In the genomic region with DNA sequence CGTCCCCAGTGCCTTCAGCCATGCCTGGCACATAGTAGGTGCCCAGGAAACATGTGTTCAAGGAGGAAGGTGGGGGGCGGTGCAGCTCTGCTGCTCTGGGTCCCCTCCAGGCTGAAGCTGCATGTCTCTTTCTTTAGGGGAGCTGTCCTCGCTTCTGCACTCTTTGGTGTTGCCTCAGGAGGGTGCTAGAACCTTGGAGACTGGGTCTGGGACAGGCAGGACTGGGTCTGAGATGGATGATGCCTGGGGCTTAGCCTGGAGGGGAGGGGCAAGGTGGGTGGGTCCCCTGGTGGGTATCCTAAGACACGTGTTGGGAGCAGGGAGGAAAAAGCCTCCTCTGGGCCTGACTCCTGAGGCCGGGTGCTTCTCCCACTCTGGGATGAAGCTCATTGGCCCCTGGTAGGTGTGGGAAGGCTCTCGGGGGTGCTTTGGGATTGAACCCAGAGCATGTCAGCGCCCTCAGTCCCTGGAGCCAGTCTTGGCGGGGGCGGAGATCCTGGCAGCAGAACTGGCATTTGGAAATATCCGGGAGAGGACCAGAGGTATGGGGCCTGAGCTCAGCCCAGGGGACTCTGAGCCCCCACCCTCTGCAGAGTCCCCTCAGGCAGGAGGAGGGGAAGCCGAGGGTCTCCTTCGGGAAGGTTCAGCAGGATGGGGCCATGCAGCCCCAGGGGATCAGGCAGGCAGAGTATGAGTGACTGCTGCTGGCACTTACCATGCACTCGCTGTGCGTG, we compare ENCODE assay signal across 15 cellular contexts. TPM values are rescaled to one million over a fixed set of nuclear protein-coding genes. Genes with fewer than 3 reads are reported as not detected.
A peak's percentile ranks its signal among the peaks of the same experiment; 100 is the strongest.
DNase-seq lines count a peak whose midpoint lies in the region; ATAC-seq and TF ChIP-seq lines count a peak whose summit lies in the region.
"Had no signal": no experiment of that assay in that cellular context is flagged by ENCODE, and none has a peak within 500 bp of the region (broad histone marks: within the 10 kb centered on the region; RNA-seq: fewer than 3 reads in every experiment).

No MANE protein-coding gene starts in this region.

- H3K9ac ChIP-seq in IMR-90 (ENCODE audit: low read depth, low read length) = no peak overlapping the region

- no peaks in the 10 kb centered on the region for H3K9me1 ChIP-seq in IMR-90 (ENCODE audit: insufficient read depth, low read length)

- H3K4ac ChIP-seq in IMR-90 (ENCODE audit: low read depth, low read length) = no peak overlapping the region

- no peak overlapping the region for H3K18ac ChIP-seq in IMR-90 (ENCODE audit: low read depth, low read length)

- no peak for TF ChIP-seq POLR2A in IMR-90 (IDR thresholded peaks at IDR 0.05; ENCODE audit: low read depth, low read length)
- TF ChIP-seq POLR2A in right lobe of liver (IDR thresholded peaks at IDR 0.05) = no peak
- TF ChIP-seq POLR2A in esophagus squamous epithelium (IDR thresholded peaks at IDR 0.05) = no peak

- H3K23ac ChIP-seq in IMR-90 (ENCODE audit: low read depth, low read length) = no peak overlapping the region

- H3K9me3 ChIP-seq in IMR-90 (ENCODE audit: control insufficient read depth, insufficient read depth, low read length) (no peaks in the 10 kb centered on the region), right lobe of liver (no peaks in the 10 kb centered on the region), esophagus squamous epithelium (no peaks in the 10 kb centered on the region)
- H3K9me3 ChIP-seq: thoracic aorta had no signal

- H2BK120ac ChIP-seq in IMR-90 (ENCODE audit: low read depth, low read length) = no peak overlapping the region

- H2BK20ac ChIP-seq in IMR-90 (ENCODE audit: low read depth, low read length) = no peak overlapping the region

- in situ Hi-C loops in IMR-90 (cut with MboI; ENCODE audit: low sequenced_read_pairs) = no loop called here

- H3K4me2 ChIP-seq in IMR-90 (ENCODE audit: low read depth, low read length) = no peak overlapping the region

- H3K27me3 ChIP-seq in IMR-90 (ENCODE audit: control insufficient read depth, insufficient read depth, low read length) = peaks cover 40% of the 10 kb centered on the region
- no peaks in the 10 kb centered on the region for H3K27me3 ChIP-seq in right lobe of liver
- peaks cover 0 to 39% (median 0%) of the 10 kb centered on the region in 4 donors for H3K27me3 ChIP-seq in esophagus squamous epithelium

- H4K5ac ChIP-seq in IMR-90 (ENCODE audit: low read depth, low read length) = no peak overlapping the region

- H3K56ac ChIP-seq in IMR-90 (ENCODE audit: extremely low read depth, insufficient read depth, low read length) = no peak overlapping the region

- no peak overlapping the region for H2BK5ac ChIP-seq in IMR-90 (ENCODE audit: low read depth, low read length, poor library complexity, severe bottlenecking)

- peaks cover 33% of the 10 kb centered on the region for H3K27me3 Mint-ChIP-seq in activated CD8-positive, alpha-beta T cell treated with anti-CD3 and anti-CD28 coated beads, Interleukin-2, amount 10 ng/mL, durations not matched to agents 7 days and 5 days (ENCODE audit: low read depth)

- H3K27ac Mint-ChIP-seq in activated CD8-positive, alpha-beta T cell treated with anti-CD3 and anti-CD28 coated beads, Interleukin-2, amount 10 ng/mL, durations not matched to agents 7 days and 5 days = no peak overlapping the region
- H3K27ac Mint-ChIP-seq: activated naive CD8-positive, alpha-beta T cell treated with anti-CD3 and anti-CD28 coated beads for 36 hours had no signal

- no peak overlapping the region for H3K27ac ChIP-seq in IMR-90 (ENCODE audit: insufficient read depth, low read length)
- no peak overlapping the region for H3K27ac ChIP-seq in right lobe of liver
- H3K27ac ChIP-seq in esophagus squamous epithelium = no peak overlapping the region
- H3K27ac ChIP-seq: thoracic aorta had no signal

- no peak overlapping the region for H3K4me3 Mint-ChIP-seq in activated CD8-positive, alpha-beta T cell treated with anti-CD3 and anti-CD28 coated beads, Interleukin-2, amount 10 ng/mL, durations not matched to agents 7 days and 5 days
- H3K4me3 Mint-ChIP-seq: activated naive CD8-positive, alpha-beta T cell treated with anti-CD3 and anti-CD28 coated beads for 36 hours had no signal

- no peak overlapping the region for H2AK9ac ChIP-seq in IMR-90 (replicated peaks; ENCODE audit: low read depth, low read length, poor library complexity)

- no TSS peak for BruUV-seq in IMR-90 (replicated peaks; lab: Mats Ljungman, UMichigan)

- dilution Hi-C loops in IMR-90 (cut with HindIII; ENCODE audit: low sequenced_read_pairs, unreplicated experiment) = no loop called here

- no peaks in the 10 kb centered on the region for H4K20me1 ChIP-seq in IMR-90 (ENCODE audit: insufficient read depth, low read length)

- H3K4me1 Mint-ChIP-seq in activated CD8-positive, alpha-beta T cell treated with anti-CD3 and anti-CD28 coated beads, Interleukin-2, amount 10 ng/mL, durations not matched to agents 7 days and 5 days (ENCODE audit: low read depth) = peaks cover 11% of the 10 kb centered on the region

- H4K91ac ChIP-seq in IMR-90 (ENCODE audit: insufficient read depth, low read depth, low read length) = no peak overlapping the region

- no peaks in the 10 kb centered on the region for H3K79me1 ChIP-seq in IMR-90 (ENCODE audit: low read depth in 1 of 2, low read length in 2 of 2)

- ATAC-seq in IMR-90 (ENCODE audit: low read depth) (no peak), right lobe of liver (peak in 3 of 4 donors; percentile 13 to 28 (median 24)), GM18907 (IDR thresholded peaks at IDR 0.05; ENCODE audit: unreplicated experiment) (no peak), GM18520 (IDR thresholded peaks at IDR 0.05; ENCODE audit: unreplicated experiment) (no peak)
- ATAC-seq in activated CD8-positive, alpha-beta T cell treated with anti-CD3 and anti-CD28 coated beads, Interleukin-2, amount 10 ng/mL, durations not matched to agents 7 days and 5 days = no peak

- H2AK5ac ChIP-seq in IMR-90 (ENCODE audit: low read depth, low read length) = no peak overlapping the region

- no peak for DNase-seq in GM10266 (ENCODE audit: extremely low spot score)
- DNase-seq in IMR-90 = no peak
- DNase-seq in activated CD8-positive, alpha-beta T cell treated with anti-CD3 and anti-CD28 coated beads, Interleukin-2, amount 10 ng/mL, durations not matched to agents 7 days and 5 days = peak; percentile 30
- DNase-seq in right lobe of liver = no peak
- no peak for DNase-seq in esophagus squamous epithelium (lab: John Stamatoyannopoulos, UW)
- no peak for DNase-seq in DMS 273 (lab: John Stamatoyannopoulos, UW; ENCODE audit: unreplicated experiment)
- DNase-seq: activated naive CD8-positive, alpha-beta T cell treated with anti-CD3 and anti-CD28 coated beads for 36 hours; NCI-H2227 treated with DMSO at 0.1 percent for 48 hours had no signal

- CTCF ChIA-PET in IMR-90 (lab: Yijun Ruan, JAX) = no interaction called here
- CTCF ChIA-PET in activated CD8-positive, alpha-beta T cell treated with anti-CD3 and anti-CD28 coated beads, Interleukin-2, amount 10 ng/mL, durations not matched to agents 7 days and 5 days (lab: Charles Lee) = interaction anchor here (0.9 to 5.7 kb wide), 3 partner anchors 10 to 53 kb away, joined by 4 to 20 read pairs (median 9); a partner anchor contains a TSS

- H3K36me3 ChIP-seq in IMR-90 (ENCODE audit: control insufficient read depth, insufficient read depth, low read length) (no peaks in the 10 kb centered on the region), right lobe of liver (no peaks in the 10 kb centered on the region), esophagus squamous epithelium (no peaks in the 10 kb centered on the region)
- H3K36me3 ChIP-seq: thoracic aorta had no signal

- H3K4me3 ChIP-seq in IMR-90 (ENCODE audit: insufficient read depth, low read depth, low read length) = no peak overlapping the region
- H3K4me3 ChIP-seq in right lobe of liver = no peak overlapping the region
- no peak overlapping the region for H3K4me3 ChIP-seq in esophagus squamous epithelium
- H3K4me3 ChIP-seq: thoracic aorta had no signal

- TF ChIP-seq CTCF in GM10266 (IDR thresholded peaks at IDR 0.05; ENCODE audit: control insufficient read depth, insufficient read depth, low read depth, missing control alignments) (peak; percentile 45), IMR-90 (conservative IDR thresholded peaks at IDR 0.05; ENCODE audit: low read depth, low read length) (no peak), right lobe of liver (IDR thresholded peaks at IDR 0.05) (peak in 1 of 4 donors; percentile 10), esophagus squamous epithelium (IDR thresholded peaks at IDR 0.05) (no peak)

- H3K36me3 Mint-ChIP-seq in activated CD8-positive, alpha-beta T cell treated with anti-CD3 and anti-CD28 coated beads, Interleukin-2, amount 10 ng/mL, durations not matched to agents 7 days and 5 days (ENCODE audit: low read depth) = no peaks in the 10 kb centered on the region
- H3K36me3 Mint-ChIP-seq: activated naive CD8-positive, alpha-beta T cell treated with anti-CD3 and anti-CD28 coated beads for 36 hours had no signal

- peak; percentile 18; the same call in 1 of the 2 replicates for TF ChIP-seq RAD21 in IMR-90 (IDR thresholded peaks at IDR 0.05; ENCODE audit: low read length)

- 53% methylated on average over 4 of the region's 14 CpGs; no CpG with 5 or more reads in 1 of the 2 experiments for WGBS in IMR-90 (ENCODE audit: extremely low coverage in 2 of 2, insufficient read length in 1 of 2), 2 experiments
- WGBS in right lobe of liver (ENCODE audit: insufficient coverage, low coverage, low lambda C conversion rate, missing lambda C conversion rate) = 40% methylated on average over 3 of the region's 14 CpGs
- 58 to 70% methylated on average over 6 to 7 of the region's 14 CpGs for WGBS in esophagus squamous epithelium, 2 donors

- POLR2A ChIA-PET in IMR-90 (lab: Charles Lee; ENCODE audit: unreplicated experiment) = no interaction called here
- POLR2A ChIA-PET in activated CD8-positive, alpha-beta T cell treated with anti-CD3 and anti-CD28 coated beads, Interleukin-2, amount 10 ng/mL, durations not matched to agents 7 days and 5 days (lab: Charles Lee) = no interaction called here

- no peak overlapping the region for H4K8ac ChIP-seq in IMR-90 (ENCODE audit: low read depth in 2 of 2, low read length in 2 of 2)

- intact Hi-C loops in IMR-90 (cut with micrococcal nuclease) = no loop called here
- intact Hi-C loops in right lobe of liver (cut with DNase I) = no loop called here
- intact Hi-C loops in esophagus squamous epithelium (cut with DNase I) = no loop called here

- H2BK15ac ChIP-seq in IMR-90 (ENCODE audit: low read depth, low read length) = no peak overlapping the region

- H3K9me3 Mint-ChIP-seq in activated CD8-positive, alpha-beta T cell treated with anti-CD3 and anti-CD28 coated beads, Interleukin-2, amount 10 ng/mL, durations not matched to agents 7 days and 5 days (ENCODE audit: insufficient read depth) = no peaks in the 10 kb centered on the region
- H3K9me3 Mint-ChIP-seq: activated naive CD8-positive, alpha-beta T cell treated with anti-CD3 and anti-CD28 coated beads for 36 hours had no signal

- H2AFZ ChIP-seq in IMR-90 (replicated peaks; ENCODE audit: low read length, poor library complexity) = no peak overlapping the region

- peaks cover 3% of the 10 kb centered on the region; the same call in 1 of the 2 replicates for H3K4me1 ChIP-seq in IMR-90 (ENCODE audit: control insufficient read depth, insufficient read depth, low read length)
- H3K4me1 ChIP-seq in right lobe of liver = peaks cover 0 to 41% (median 2%) of the 10 kb centered on the region in 4 donors
- peaks cover 0 to 32% (median 2%) of the 10 kb centered on the region in 3 donors for H3K4me1 ChIP-seq in esophagus squamous epithelium

- no peak overlapping the region for H3K14ac ChIP-seq in IMR-90 (replicated peaks; ENCODE audit: low read depth, low read length)

RNA-seq across cellular contexts. Expression of a gene that starts 6.7 kb away (rescaled TPM):
- total RNA-seq in IMR-90 (2012; rRNA removed) (947 and 1,000 TPM in 2 replicates), right lobe of liver (10 to 100 TPM; 16.6 to 51.4 (median 32.3) TPM), esophagus squamous epithelium (1,000 to 10,000 TPM; 2,883 to 4,990 (median 3,239) TPM)
- polyA plus RNA-seq in IMR-90 (2012; rRNA removed) = 1,539 and 1,653 TPM in 2 replicates
- polyA plus RNA-seq in IMR-90 (2012; cell fraction: cytosol; rRNA removed) = 997 and 1,624 TPM in 2 replicates
- polyA plus RNA-seq in IMR-90 (2012; cell fraction: nucleus; rRNA removed; ENCODE audit: low replicate concordance) = 354 and 763 TPM in 2 replicates
- 100 to 1,000 TPM; 330 to 337 TPM for total RNA-seq in activated CD8-positive, alpha-beta T cell treated with anti-CD3 and anti-CD28 coated beads, Interleukin-2, amount 10 ng/mL, durations not matched to agents 7 days and 5 days

RNA-seq across cellular contexts. Expression of a gene that starts 29.8 kb away (rescaled TPM):
- total RNA-seq in IMR-90 (2012; rRNA removed) = 119 and 120 TPM in 2 replicates
- 133 and 148 TPM in 2 replicates for polyA plus RNA-seq in IMR-90 (2012; rRNA removed)
- 171 and 178 TPM in 2 replicates for polyA plus RNA-seq in IMR-90 (2012; cell fraction: cytosol; rRNA removed)
- polyA plus RNA-seq in IMR-90 (2012; cell fraction: nucleus; rRNA removed; ENCODE audit: low replicate concordance) = 491 and 899 TPM in 2 replicates
- total RNA-seq in activated CD8-positive, alpha-beta T cell treated with anti-CD3 and anti-CD28 coated beads, Interleukin-2, amount 10 ng/mL, durations not matched to agents 7 days and 5 days = 100 to 1,000 TPM; 250 to 258 TPM
- 100 to 1,000 TPM; 151 to 214 (median 163) TPM for total RNA-seq in right lobe of liver
- 100 to 1,000 TPM; 206 to 260 (median 254) TPM for total RNA-seq in esophagus squamous epithelium

RNA-seq across cellular contexts. Expression of a gene that starts 52.8 kb away (rescaled TPM):
- 0.83 and 1.4 TPM in 2 replicates for total RNA-seq in IMR-90 (2012; rRNA removed)
- 2.5 and 3.2 TPM in 2 replicates for polyA plus RNA-seq in IMR-90 (2012; rRNA removed)
- 4.3 and 4.7 TPM in 2 replicates for polyA plus RNA-seq in IMR-90 (2012; cell fraction: cytosol; rRNA removed)
- 4.2 and 7.7 TPM in 2 replicates for polyA plus RNA-seq in IMR-90 (2012; cell fraction: nucleus; rRNA removed; ENCODE audit: low replicate concordance)
- total RNA-seq in activated CD8-positive, alpha-beta T cell treated with anti-CD3 and anti-CD28 coated beads, Interleukin-2, amount 10 ng/mL, durations not matched to agents 7 days and 5 days = 10 to 100 TPM; 18.6 to 20.1 TPM
- 10 to 100 TPM; 12.7 to 31.4 (median 18.3) TPM for total RNA-seq in right lobe of liver
- total RNA-seq in esophagus squamous epithelium = 10 to 100 TPM; 37.5 to 68.0 (median 47.0) TPM

RNA-seq across cellular contexts. Expression of a gene that starts 53.7 kb away (rescaled TPM):
- not detected in 2 replicates for total RNA-seq in IMR-90 (2012; rRNA removed)
- polyA plus RNA-seq in IMR-90 (2012; rRNA removed) = not detected in 2 replicates
- not detected in 2 replicates for polyA plus RNA-seq in IMR-90 (2012; cell fraction: cytosol; rRNA removed)
- not detected in 2 replicates for polyA plus RNA-seq in IMR-90 (2012; cell fraction: nucleus; rRNA removed; ENCODE audit: low replicate concordance)
- not detected for total RNA-seq in activated CD8-positive, alpha-beta T cell treated with anti-CD3 and anti-CD28 coated beads, Interleukin-2, amount 10 ng/mL, durations not matched to agents 7 days and 5 days
- not detected for total RNA-seq in right lobe of liver
- total RNA-seq in esophagus squamous epithelium = not detected
- total RNA-seq: activated naive CD8-positive, alpha-beta T cell treated with anti-CD3 and anti-CD28 coated beads for 36 hours; fibroblast of lung; M059J; osteocyte; RPMI7951; thoracic aorta had no signal
- polyA plus RNA-seq: fibroblast of lung had no signal

Comparison
In these comparisons a context has a peak if more than half of its experiments do, and no peak if none do; other contexts are left out.
1. ATAC-seq: peak in right lobe of liver (3 of 4); none in IMR-90 (single experiment), activated CD8-positive, alpha-beta T cell treated with anti-CD3 and anti-CD28 coated beads, Interleukin-2, amount 10 ng/mL, durations not matched to agents 7 days and 5 days (single experiment), GM18907 (single experiment) and GM18520 (single experiment).
2. RNA of a gene that starts 6.7 kb away (total RNA-seq): 2,883 to 4,990 TPM in esophagus squamous epithelium, 947 to 1,000 TPM in IMR-90 and 330 to 337 TPM in activated CD8-positive, alpha-beta T cell treated with anti-CD3 and anti-CD28 coated beads, Interleukin-2, amount 10 ng/mL, durations not matched to agents 7 days and 5 days; 16.6 to 51.4 TPM in right lobe of liver; every median in the first group is over 4 times any median in the second.